1 cellular context compared by ENCODE assay signal in the genomic region with DNA sequence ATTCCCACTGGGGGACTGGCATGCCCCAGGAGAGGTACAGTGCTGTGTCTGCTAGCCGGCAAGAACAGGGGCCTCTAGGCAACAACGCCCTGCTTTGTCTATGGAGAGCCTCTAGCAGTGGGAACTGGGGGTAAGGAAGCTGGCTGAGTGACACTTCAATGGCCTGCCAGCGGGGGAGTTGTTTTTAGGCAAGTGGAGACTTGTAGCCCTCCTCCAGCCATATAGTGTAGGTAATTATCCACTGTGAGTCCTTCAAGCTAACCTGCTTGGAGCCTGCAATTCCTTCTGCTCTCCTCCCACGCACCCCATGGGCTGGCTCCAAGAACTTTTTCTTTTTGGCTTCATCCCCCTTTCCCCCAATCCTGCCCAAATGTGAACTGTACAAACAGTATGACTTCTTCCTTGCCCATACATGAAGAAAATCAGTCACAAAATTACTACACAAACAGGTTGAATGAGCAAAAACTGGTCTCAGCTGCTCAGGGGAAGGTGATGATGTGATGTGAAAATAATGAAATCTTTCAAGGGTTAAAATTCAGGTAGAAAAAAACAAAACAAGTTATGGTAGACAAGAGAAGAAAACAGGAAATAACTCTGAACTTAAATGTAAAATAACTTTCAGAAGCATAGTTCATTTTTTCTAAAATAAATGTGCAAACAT.
TF ChIP-seq lines count a peak whose summit lies in the region.

No MANE protein-coding gene starts in this region.

TF ChIP-seq in H1, 55 proteins besides CTCF, POLR2A, EP300 and RAD21:
- TF ChIP-seq NANOG (IDR thresholded peaks at IDR 0.05; ENCODE audit: insufficient read depth, low read depth, low read length, poor library complexity, severe bottlenecking) (peak; percentile 91), SRF (IDR thresholded peaks at IDR 0.05; ENCODE audit: low read depth, low read length) (no peak), EGR1 (IDR thresholded peaks at IDR 0.05; ENCODE audit: borderline replicate concordance, low read depth, low read length) (peak; percentile 72), CTBP2 (IDR thresholded peaks at IDR 0.05; ENCODE audit: borderline replicate concordance, insufficient read depth, insufficient read length, low read length) (peak; percentile 64)
TF ChIP-seq in H1: peak in this region for 3.
